Comparison of ENCODE assay signal across 8 cellular contexts in genomic region chr11:113806403-113806802, GRCh38. TPM values are rescaled to one million over a fixed set of nuclear protein-coding genes. Genes with fewer than 3 reads are reported as not detected.
DNase-seq lines count a peak whose midpoint lies in the region; ATAC-seq, FAIRE-seq and TF ChIP-seq lines count a peak whose summit lies in the region.

No MANE protein-coding gene starts in this region.

- H3K23me2 ChIP-seq in H1 (ENCODE audit: low read depth, low read length): no peaks in the 10 kb centered on the region

- H3K4me2 ChIP-seq in H1 (ENCODE audit: insufficient read depth in 1 of 2, low read depth in 2 of 2, low read length in 2 of 2): no peak overlapping the region
- H3K4me2 ChIP-seq in neural progenitor cell: no peak overlapping the region

- H4K91ac ChIP-seq in H1 (replicated peaks; ENCODE audit: insufficient read length, low read length): no peak overlapping the region

- no peaks in the 10 kb centered on the region for H3K4me1 Mint-ChIP-seq in CD4-positive, alpha-beta T cell (ENCODE audit: low read depth)
- no peaks in the 10 kb centered on the region for H3K4me1 Mint-ChIP-seq in neural progenitor cell

- H4K5ac ChIP-seq in H1 (ENCODE audit: insufficient read length, low read depth, low read length): no peak overlapping the region

- no peaks in the 10 kb centered on the region for H3F3A ChIP-seq in neural progenitor cell (ENCODE audit: low read depth)

- no peak overlapping the region for H3K14ac ChIP-seq in H1 (ENCODE audit: insufficient read length)

- TF ChIP-seq CTCF in CD4-positive, alpha-beta T cell (IDR thresholded peaks at IDR 0.05): peak; percentile 22
- peak; percentile 69 to 87 (median 70) for TF ChIP-seq CTCF in H1 (IDR thresholded peaks at IDR 0.05; ENCODE audit: control extremely low read depth in 1 of 3, insufficient read depth in 1 of 3, low read depth in 1 of 3, low read length in 3 of 3)
- peak; percentile 79 for TF ChIP-seq CTCF in neural progenitor cell (IDR thresholded peaks at IDR 0.05)

- H2BK5ac ChIP-seq in H1 (ENCODE audit: low read depth, low read length): no peak overlapping the region

- 93% methylated on average over 2 of the region's 2 CpGs; no CpG with 5 or more reads in 1 of the 2 experiments for WGBS in H1 (ENCODE audit: extremely low coverage in 1 of 2, insufficient coverage in 1 of 2, insufficient read length in 1 of 2, insufficient replicate concordance in 2 of 2, low coverage in 1 of 2, low lambda C conversion rate in 2 of 2, missing lambda C conversion rate in 1 of 2), 2 experiments

- H3K4ac ChIP-seq in H1 (replicated peaks; ENCODE audit: insufficient read length, low read depth, low read length): no peak overlapping the region

- intact Hi-C loops in CD4-positive, alpha-beta T cell (cut with DNase I, micrococcal nuclease): loop anchor here in 1 of 2 experiments (5.0 kb wide), 1 partner anchor 456 kb away; no protein-coding TSS in a partner anchor

- FAIRE-seq in H1 (lab: Jason Lieb, UNC): peak; percentile 77

- H3K9me3 Mint-ChIP-seq in CD4-positive, alpha-beta T cell: no peaks in the 10 kb centered on the region
- H3K9me3 Mint-ChIP-seq in neural progenitor cell: no peaks in the 10 kb centered on the region

- CTCF ChIA-PET in CD4-positive, alpha-beta T cell (lab: Charles Lee): interaction anchor here (0.9 kb wide), 1 partner anchor 10 kb away, joined by 5 read pairs; no protein-coding TSS in a partner anchor
- CTCF ChIA-PET in H1 (lab: Charles Lee; ENCODE audit: partially characterized antibody): interaction anchor here (0.6 to 3.4 kb wide), 34 partner anchors 9 to 460 kb away, joined by 3 to 22 read pairs (median 4); partner anchors contain the start of gene HTR3A

- TF ChIP-seq RAD21 in H1 (IDR thresholded peaks at IDR 0.05 in 1 of 2, conservative IDR thresholded peaks at IDR 0.05 in 1 of 2; ENCODE audit: low read depth in 2 of 2, low read length in 2 of 2): peak; percentile 62 to 73

- no peak for TF ChIP-seq POLR2A in H1 (IDR thresholded peaks at IDR 0.05; ENCODE audit: control extremely low read depth in 1 of 2, low read depth in 2 of 2, low read length in 2 of 2)

- no peak overlapping the region for H3K27ac ChIP-seq in CD4-positive, alpha-beta T cell (ENCODE audit: low read depth, low read length)
- H3K27ac ChIP-seq in H1 (ENCODE audit: low read depth, low read length) (no peak overlapping the region), neural progenitor cell (no peak overlapping the region)

- no peak overlapping the region for H2BK20ac ChIP-seq in H1 (ENCODE audit: low read length)

- H2BK12ac ChIP-seq in H1 (ENCODE audit: low read depth, low read length): no peak overlapping the region

- no peak overlapping the region for H2AFZ ChIP-seq in H1 (ENCODE audit: low read length)
- H2AFZ ChIP-seq in neural progenitor cell (replicated peaks): no peak overlapping the region

- no peak overlapping the region for H3K56ac ChIP-seq in H1 (replicated peaks; ENCODE audit: insufficient read length, low read depth, low read length)

- no peak overlapping the region for H3K4me3 Mint-ChIP-seq in CD4-positive, alpha-beta T cell
- H3K4me3 Mint-ChIP-seq in neural progenitor cell: no peak overlapping the region

- no peak overlapping the region for H2BK120ac ChIP-seq in H1 (replicated peaks; ENCODE audit: low read depth, low read length)

- H3K36me3 ChIP-seq in H1 (ENCODE audit: control insufficient read depth in 2 of 4, insufficient read depth in 4 of 4, low read length in 3 of 4) (peaks cover 19 to 89% (median 62%) of the 10 kb centered on the region in 4 experiments), neural progenitor cell (no peaks in the 10 kb centered on the region)

- H2AK5ac ChIP-seq in H1 (ENCODE audit: low read depth, low read length): no peak overlapping the region

- H4K8ac ChIP-seq in H1 (ENCODE audit: extremely low read depth, insufficient read depth, low read length): no peak overlapping the region

- H2BK15ac ChIP-seq in H1 (ENCODE audit: low read length): no peak overlapping the region

- no peaks in the 10 kb centered on the region for H3K79me2 ChIP-seq in H1 (ENCODE audit: control insufficient read depth in 1 of 2, insufficient read depth in 2 of 2, low read length in 2 of 2)
- H3K79me2 ChIP-seq in neural progenitor cell (ENCODE audit: low read depth): no peaks in the 10 kb centered on the region

- TF ChIP-seq EP300 in H1 (IDR thresholded peaks at IDR 0.05; ENCODE audit: borderline replicate concordance in 1 of 2, low read depth in 2 of 2, low read length in 2 of 2): no peak

- H3K9ac ChIP-seq in H1 (replicated peaks in 1 of 4; ENCODE audit: extremely low read depth in 1 of 4, low read depth in 3 of 4, low read length in 3 of 4): no peak overlapping the region
- no peak overlapping the region for H3K9ac ChIP-seq in neural progenitor cell

- peaks cover 0 to 2% of the 10 kb centered on the region in 2 experiments for H4K20me1 ChIP-seq in H1 (replicated peaks in 1 of 2; ENCODE audit: control insufficient read depth in 1 of 2, insufficient read depth in 2 of 2, low read length in 2 of 2)
- H4K20me1 ChIP-seq in neural progenitor cell (ENCODE audit: low read depth): no peaks in the 10 kb centered on the region

- no peaks in the 10 kb centered on the region for H3K27me3 Mint-ChIP-seq in CD4-positive, alpha-beta T cell
- H3K27me3 Mint-ChIP-seq in neural progenitor cell (ENCODE audit: insufficient read depth, low read depth): no peaks in the 10 kb centered on the region

- no peaks in the 10 kb centered on the region for H3K9me3 ChIP-seq in CD4-positive, alpha-beta T cell (ENCODE audit: control insufficient read depth, low read length)
- H3K9me3 ChIP-seq in H1 (ENCODE audit: insufficient read depth in 2 of 2, low read depth in 1 of 2, low read length in 1 of 2) (no peaks in the 10 kb centered on the region), neural progenitor cell (ENCODE audit: low read depth) (no peaks in the 10 kb centered on the region)

- no peak overlapping the region for H3K23ac ChIP-seq in H1 (ENCODE audit: insufficient read length)

- H3K27ac Mint-ChIP-seq in CD4-positive, alpha-beta T cell: no peak overlapping the region
- H3K27ac Mint-ChIP-seq in neural progenitor cell: no peak overlapping the region

- no peak for ATAC-seq in CD4-positive, alpha-beta T cell (ENCODE audit: poor library complexity)
- ATAC-seq in GM19324 (IDR thresholded peaks at IDR 0.05; ENCODE audit: low FRiP score, unreplicated experiment): peak; percentile 57
- ATAC-seq in GM19395 (IDR thresholded peaks at IDR 0.05; ENCODE audit: unreplicated experiment): no peak
- ATAC-seq in GM18519 (IDR thresholded peaks at IDR 0.05; ENCODE audit: low FRiP score, unreplicated experiment): no peak
- ATAC-seq in HG03457 (IDR thresholded peaks at IDR 0.05; ENCODE audit: unreplicated experiment): no peak

- POLR2A ChIA-PET in CD4-positive, alpha-beta T cell (lab: Charles Lee): no interaction called here
- POLR2A ChIA-PET in H1 (lab: Charles Lee; ENCODE audit: partially characterized antibody): interaction anchor here (1.0 to 1.5 kb wide), 3 partner anchors 10 to 70 kb away, joined by 3 to 8 read pairs (median 3); no protein-coding TSS in a partner anchor

- no peak for DNase-seq in CD4-positive, alpha-beta T cell
- DNase-seq in NCI-H82 treated with DMSO at 0.1 percent for 48 hours (lab: John Stamatoyannopoulos, UW; ENCODE audit: unreplicated experiment) (peak; percentile 4), H1 (ENCODE audit: low read depth in 1 of 2, low spot score in 2 of 2) (peak in 1 of 2 experiments; percentile 70), neural progenitor cell (ENCODE audit: low spot score) (peak; percentile 80)

- H3K79me1 ChIP-seq in H1 (ENCODE audit: low read depth, low read length): no peaks in the 10 kb centered on the region; the same call in 1 of the 2 replicates

- H3K4me3 ChIP-seq in H1 (ENCODE audit: extremely low read depth in 1 of 4, insufficient read depth in 2 of 4, low read depth in 3 of 4, low read length in 4 of 4): no peak overlapping the region
- H3K4me3 ChIP-seq in neural progenitor cell: no peak overlapping the region

- H3K36me3 Mint-ChIP-seq in CD4-positive, alpha-beta T cell (ENCODE audit: low read depth): peaks cover 90% of the 10 kb centered on the region
- H3K36me3 Mint-ChIP-seq in neural progenitor cell: peaks cover 44% of the 10 kb centered on the region

- H3K4me1 ChIP-seq in H1 (replicated peaks in 1 of 4; ENCODE audit: control insufficient read depth in 3 of 4, insufficient read depth in 4 of 4, low read length in 3 of 4) (no peaks in the 10 kb centered on the region), neural progenitor cell (no peaks in the 10 kb centered on the region)

- no peak overlapping the region for H3K18ac ChIP-seq in H1 (ENCODE audit: extremely low read depth, low read length)

- H3K27me3 ChIP-seq in CD4-positive, alpha-beta T cell (ENCODE audit: control insufficient read depth, insufficient read depth, low read length): no peaks in the 10 kb centered on the region
- H3K27me3 ChIP-seq in H1 (replicated peaks in 1 of 4; ENCODE audit: control insufficient read depth in 3 of 4, extremely low read depth in 1 of 4, insufficient read depth in 3 of 4, low read length in 3 of 4) (no peaks in the 10 kb centered on the region), neural progenitor cell (no peaks in the 10 kb centered on the region)

RNA-seq across cellular contexts. Expression of gene CLDN25, which starts 26.8 kb away (rescaled TPM):
- total RNA-seq in CD4-positive, alpha-beta T cell: not detected
- not detected in 2 replicates for total RNA-seq in H1 (2021; fragmentation: NEBNext Ultra II Directional; extraction: Animal tissue kit (Norgen Biotek cat#: 25700))
- not detected in 2 replicates for polyA plus RNA-seq in H1 (2011; rRNA removed)
- not detected for polyA plus RNA-seq in H1 (2011; cell fraction: cytosol; rRNA removed)
- polyA plus RNA-seq in H1 (2011; cell fraction: nucleus; rRNA removed): not detected
- not detected in 4 replicates for polyA plus RNA-seq in H1 (2012, experiment 1 of 2)
- not detected for polyA plus RNA-seq in H1 (2012, experiment 2 of 2)
- polyA plus RNA-seq in H1 (2013, experiment 1 of 2): not detected
- polyA plus RNA-seq in H1 (2013, experiment 2 of 2): not detected
- not detected in 2 replicates for polyA minus RNA-seq in H1 (2011; rRNA and poly(A)+ RNA removed)
- not detected for polyA minus RNA-seq in H1 (2011; cell fraction: cytosol; rRNA and poly(A)+ RNA removed)
- polyA minus RNA-seq in H1 (2011; cell fraction: nucleus; rRNA and poly(A)+ RNA removed): not detected
- total RNA-seq in neural progenitor cell (ENCODE audit: low replicate concordance): not detected in 2 replicates

RNA-seq across cellular contexts. Expression of gene ZW10, which starts 32.9 kb away (rescaled TPM):
- 1 to 10 TPM; 2.0 to 2.2 TPM for total RNA-seq in CD4-positive, alpha-beta T cell
- 24.4 and 25.3 TPM in 2 replicates for total RNA-seq in H1 (2021; fragmentation: NEBNext Ultra II Directional; extraction: Animal tissue kit (Norgen Biotek cat#: 25700))
- polyA plus RNA-seq in H1 (2011; rRNA removed): 5.9 and 9.0 TPM in 2 replicates
- polyA plus RNA-seq in H1 (2011; cell fraction: cytosol; rRNA removed): 11.5 TPM
- 7.6 TPM for polyA plus RNA-seq in H1 (2011; cell fraction: nucleus; rRNA removed)
- 15.7 to 24.4 TPM (median 18.7 TPM) in 4 replicates for polyA plus RNA-seq in H1 (2012, experiment 1 of 2)
- polyA plus RNA-seq in H1 (2012, experiment 2 of 2): 2.3 TPM
- 15.2 TPM for polyA plus RNA-seq in H1 (2013, experiment 1 of 2)
- 15.2 TPM for polyA plus RNA-seq in H1 (2013, experiment 2 of 2)
- polyA minus RNA-seq in H1 (2011; rRNA and poly(A)+ RNA removed): 20.3 and 30.7 TPM in 2 replicates
- polyA minus RNA-seq in H1 (2011; cell fraction: cytosol; rRNA and poly(A)+ RNA removed): 13.6 TPM
- 20.8 TPM for polyA minus RNA-seq in H1 (2011; cell fraction: nucleus; rRNA and poly(A)+ RNA removed)
- total RNA-seq in neural progenitor cell (ENCODE audit: low replicate concordance): 30.6 and 35.7 TPM in 2 replicates

Comparison
In these comparisons a context has a peak if more than half of its experiments do, and no peak if none do; other contexts are left out.
1. DNase-seq: peak in NCI-H82 treated with DMSO at 0.1 percent for 48 hours (single experiment) and neural progenitor cell (single experiment); none in CD4-positive, alpha-beta T cell (0 of 10).
2. CTCF ChIP-seq: peak in every context shown above with its lines; median percentile 79 in neural progenitor cell; 70 in H1; 22 in CD4-positive, alpha-beta T cell.